In the genomic region with DNA sequence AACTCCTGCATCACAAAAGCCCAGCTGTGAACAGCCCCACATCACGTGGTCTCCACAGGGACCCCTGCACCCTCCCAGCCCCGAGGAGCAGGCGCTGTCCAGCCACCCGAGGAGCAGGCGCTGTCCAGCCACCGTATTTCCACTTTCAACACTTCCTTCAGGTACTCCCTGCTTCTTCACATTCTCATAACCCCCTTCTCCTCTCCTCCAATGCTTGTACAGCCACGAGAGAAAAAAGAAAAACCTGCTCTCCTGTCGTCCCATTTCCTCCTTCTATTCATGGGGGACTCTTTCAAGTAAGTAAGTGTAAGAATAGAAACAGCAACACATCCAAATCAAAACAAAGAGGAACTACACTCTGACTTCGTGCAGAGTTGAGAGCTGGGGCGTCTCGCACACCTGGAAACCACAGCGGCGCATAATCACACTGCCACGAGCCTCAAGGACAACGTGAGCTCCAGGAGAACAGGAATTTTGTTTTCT, we compare ENCODE assay signal across 19 cellular contexts. TPM values are rescaled to one million over a fixed set of nuclear protein-coding genes. Genes with fewer than 3 reads are reported as not detected.
DNase-seq lines count a peak whose midpoint lies in the region; ATAC-seq and TF ChIP-seq lines count a peak whose summit lies in the region.
"Had no signal": no experiment of that assay in that cellular context is flagged by ENCODE, and none has a peak within 500 bp of the region (broad histone marks: within the 10 kb centered on the region; RNA-seq: fewer than 3 reads in every experiment).

No MANE protein-coding gene starts in this region.

- no peak for DNase-seq in activated naive CD4-positive, alpha-beta T cell treated with anti-CD3 and anti-CD28 coated beads for 36 hours
- no peak for DNase-seq in activated naive CD4-positive, alpha-beta T cell treated with anti-CD3 and anti-CD28 coated beads, Interleukin-2, amount 50 U/mL, for 72 hours (ENCODE audit: low spot score in 2 of 2)
- DNase-seq in choroid plexus epithelial cell (ENCODE audit: low read depth) (peak; percentile 34), foreskin melanocyte (no peak), SJCRH30 (no peak)
- DNase-seq in stimulated activated naive B cell treated with anti-CD40 and anti-IgM and Interleukin-4, amounts not matched to agents 10 μg/mL and 1 μg/mL and 100 μg/mL, for 72 hours, result no peak
- DNase-seq: activated CD4-positive, alpha-beta T cell treated with anti-CD3 and anti-CD28 coated beads, Interleukin-2, amount 50 U/mL, for 4 hours; effector CD8-positive, alpha-beta T cell; HFFc6; left ventricle myocardium inferior; NCI-H1048; NK-92 treated with Interleukin-12 subunit alpha and Interleukin-12 subunit beta, amount 100 ng/mL, for 24 hours; stimulated activated CD4-positive, alpha-beta T cell treated with anti-CD3 and anti-CD28 coated beads, Interleukin-4, amount 100 ng/mL, for 1 hour; T-helper 1 cell had no signal

- peaks cover 13% of the 10 kb centered on the region; the same call in 1 of the 2 replicates for H3K36me3 ChIP-seq in SJCRH30

- no peak overlapping the region for H3K4me3 ChIP-seq in choroid plexus epithelial cell (ENCODE audit: low read depth, low read length)
- H3K4me3 ChIP-seq in SJCRH30, result no peak overlapping the region
- H3K4me3 ChIP-seq: left ventricle myocardium inferior, suprapubic skin had no signal

- H3K4me1 Mint-ChIP-seq in activated naive CD4-positive, alpha-beta T cell treated with anti-CD3 and anti-CD28 coated beads for 36 hours (ENCODE audit: low read depth), result peaks cover 7% of the 10 kb centered on the region
- H3K4me1 Mint-ChIP-seq in stimulated activated naive B cell treated with anti-CD40 and anti-IgM and Interleukin-4, amounts not matched to agents 10 μg/mL and 1 μg/mL and 100 μg/mL, for 72 hours, result peaks cover 17 to 18% of the 10 kb centered on the region in 2 donors

- H3K27me3 Mint-ChIP-seq in activated naive CD4-positive, alpha-beta T cell treated with anti-CD3 and anti-CD28 coated beads for 36 hours (ENCODE audit: low read depth), result peaks cover 5% of the 10 kb centered on the region
- no peaks in the 10 kb centered on the region for H3K27me3 Mint-ChIP-seq in stimulated activated naive B cell treated with anti-CD40 and anti-IgM and Interleukin-4, amounts not matched to agents 10 μg/mL and 1 μg/mL and 100 μg/mL, for 72 hours

- intact Hi-C loops in activated naive CD4-positive, alpha-beta T cell treated with anti-CD3 and anti-CD28 coated beads for 36 hours (cut with micrococcal nuclease), result no loop called here

- H3K27ac ChIP-seq in SJCRH30, result no peak overlapping the region
- H3K27ac ChIP-seq: left ventricle myocardium inferior, suprapubic skin had no signal

- H3K27me3 ChIP-seq in SJCRH30, result no peaks in the 10 kb centered on the region
- H3K27me3 ChIP-seq: suprapubic skin had no signal

- no peak for TF ChIP-seq CTCF in choroid plexus epithelial cell (conservative IDR thresholded peaks at IDR 0.05; ENCODE audit: low read depth, low read length)

- CTCF ChIA-PET in activated naive CD4-positive, alpha-beta T cell treated with anti-CD3 and anti-CD28 coated beads for 36 hours (lab: Charles Lee), result no interaction called here

- H3K27ac Mint-ChIP-seq in activated naive CD4-positive, alpha-beta T cell treated with anti-CD3 and anti-CD28 coated beads for 36 hours, result no peak overlapping the region
- no peak overlapping the region for H3K27ac Mint-ChIP-seq in activated naive CD4-positive, alpha-beta T cell treated with anti-CD3 and anti-CD28 coated beads, Interleukin-2, amount 50 U/mL, for 72 hours
- H3K27ac Mint-ChIP-seq in stimulated activated naive B cell treated with anti-CD40 and anti-IgM and Interleukin-4, amounts not matched to agents 10 μg/mL and 1 μg/mL and 100 μg/mL, for 72 hours, result peak overlapping the region; percentile 0
- H3K27ac Mint-ChIP-seq: HFFc6 had no signal

- H3K4me1 ChIP-seq in SJCRH30, result no peaks in the 10 kb centered on the region

- peaks cover 6% of the 10 kb centered on the region for H3K9me3 Mint-ChIP-seq in activated naive CD4-positive, alpha-beta T cell treated with anti-CD3 and anti-CD28 coated beads for 36 hours
- no peaks in the 10 kb centered on the region for H3K9me3 Mint-ChIP-seq in activated naive CD4-positive, alpha-beta T cell treated with anti-CD3 and anti-CD28 coated beads, Interleukin-2, amount 50 U/mL, for 72 hours
- peaks cover 0 to 3% of the 10 kb centered on the region in 2 donors for H3K9me3 Mint-ChIP-seq in stimulated activated naive B cell treated with anti-CD40 and anti-IgM and Interleukin-4, amounts not matched to agents 10 μg/mL and 1 μg/mL and 100 μg/mL, for 72 hours

- ATAC-seq in activated naive CD4-positive, alpha-beta T cell treated with anti-CD3 and anti-CD28 coated beads, Interleukin-2, amount 50 U/mL, for 72 hours, result no peak
- ATAC-seq in HG03460 (IDR thresholded peaks at IDR 0.05; ENCODE audit: unreplicated experiment) (peak; percentile 60), GM19328 (IDR thresholded peaks at IDR 0.05; ENCODE audit: unreplicated experiment) (no peak)
- ATAC-seq in stimulated activated naive B cell treated with anti-CD40 and anti-IgM and Interleukin-4, amounts not matched to agents 10 μg/mL and 1 μg/mL and 100 μg/mL, for 72 hours (replicated peaks), result peak; percentile 90 to 91

- H3K9me3 ChIP-seq in SJCRH30 (replicated peaks), result no peaks in the 10 kb centered on the region
- H3K9me3 ChIP-seq: suprapubic skin had no signal

- H3K36me3 Mint-ChIP-seq in activated naive CD4-positive, alpha-beta T cell treated with anti-CD3 and anti-CD28 coated beads for 36 hours (ENCODE audit: low read depth), result peaks cover 9% of the 10 kb centered on the region
- H3K36me3 Mint-ChIP-seq in activated naive CD4-positive, alpha-beta T cell treated with anti-CD3 and anti-CD28 coated beads, Interleukin-2, amount 50 U/mL, for 72 hours, result peaks cover 0 to 5% of the 10 kb centered on the region in 2 donors
- H3K36me3 Mint-ChIP-seq in stimulated activated naive B cell treated with anti-CD40 and anti-IgM and Interleukin-4, amounts not matched to agents 10 μg/mL and 1 μg/mL and 100 μg/mL, for 72 hours, result peaks cover 8 to 20% of the 10 kb centered on the region in 2 donors

- H3K4me3 Mint-ChIP-seq in activated naive CD4-positive, alpha-beta T cell treated with anti-CD3 and anti-CD28 coated beads for 36 hours, result peak overlapping the region; percentile 7
- H3K4me3 Mint-ChIP-seq in stimulated activated naive B cell treated with anti-CD40 and anti-IgM and Interleukin-4, amounts not matched to agents 10 μg/mL and 1 μg/mL and 100 μg/mL, for 72 hours, result peak overlapping the region; percentile 77 to 80
- H3K4me3 Mint-ChIP-seq: HFFc6 had no signal

RNA-seq across cellular contexts. Expression of gene CDC42BPB, which starts 11.9 kb away (rescaled TPM):
- total RNA-seq in activated naive CD4-positive, alpha-beta T cell treated with anti-CD3 and anti-CD28 coated beads for 36 hours, result 1 to 10 TPM; 2.5 to 3.2 TPM
- total RNA-seq in activated naive CD4-positive, alpha-beta T cell treated with anti-CD3 and anti-CD28 coated beads, Interleukin-2, amount 50 U/mL, for 72 hours, result 1 to 10 TPM; 3.4 to 5.8 TPM
- 43.4 and 44.7 TPM in 2 replicates for total RNA-seq in SJCRH30 (2014; rRNA removed; shearing (Covaris generic))

RNA-seq across cellular contexts. Expression of gene LBHD2, which starts 38.6 kb away (rescaled TPM):
- not detected for total RNA-seq in activated naive CD4-positive, alpha-beta T cell treated with anti-CD3 and anti-CD28 coated beads for 36 hours
- total RNA-seq in activated naive CD4-positive, alpha-beta T cell treated with anti-CD3 and anti-CD28 coated beads, Interleukin-2, amount 50 U/mL, for 72 hours, result not detected
- total RNA-seq in SJCRH30 (2014; rRNA removed; shearing (Covaris generic)), result not detected in 2 replicates
- total RNA-seq: Daoy, HFFc6, left ventricle myocardium inferior, pulmonary artery endothelial cell, suprapubic skin had no signal

RNA-seq across cellular contexts. Expression of gene EXOC3L4, which starts 49.1 kb away (rescaled TPM):
- not detected for total RNA-seq in activated naive CD4-positive, alpha-beta T cell treated with anti-CD3 and anti-CD28 coated beads for 36 hours
- total RNA-seq in activated naive CD4-positive, alpha-beta T cell treated with anti-CD3 and anti-CD28 coated beads, Interleukin-2, amount 50 U/mL, for 72 hours, result not detected
- total RNA-seq in SJCRH30 (2014; rRNA removed; shearing (Covaris generic)), result not detected in 2 replicates
- total RNA-seq: pulmonary artery endothelial cell had no signal

Comparison
In these comparisons a context has a peak if more than half of its experiments do, and no peak if none do; other contexts are left out.
1. ATAC-seq: peak in HG03460 (single experiment) and stimulated activated naive B cell treated with anti-CD40 and anti-IgM and Interleukin-4, amounts not matched to agents 10 μg/mL and 1 μg/mL and 100 μg/mL, for 72 hours (2 of 2); none in activated naive CD4-positive, alpha-beta T cell treated with anti-CD3 and anti-CD28 coated beads, Interleukin-2, amount 50 U/mL, for 72 hours (0 of 2) and GM19328 (single experiment).